Comparison of ENCODE assay signal across 11 cellular contexts in the genomic region with DNA sequence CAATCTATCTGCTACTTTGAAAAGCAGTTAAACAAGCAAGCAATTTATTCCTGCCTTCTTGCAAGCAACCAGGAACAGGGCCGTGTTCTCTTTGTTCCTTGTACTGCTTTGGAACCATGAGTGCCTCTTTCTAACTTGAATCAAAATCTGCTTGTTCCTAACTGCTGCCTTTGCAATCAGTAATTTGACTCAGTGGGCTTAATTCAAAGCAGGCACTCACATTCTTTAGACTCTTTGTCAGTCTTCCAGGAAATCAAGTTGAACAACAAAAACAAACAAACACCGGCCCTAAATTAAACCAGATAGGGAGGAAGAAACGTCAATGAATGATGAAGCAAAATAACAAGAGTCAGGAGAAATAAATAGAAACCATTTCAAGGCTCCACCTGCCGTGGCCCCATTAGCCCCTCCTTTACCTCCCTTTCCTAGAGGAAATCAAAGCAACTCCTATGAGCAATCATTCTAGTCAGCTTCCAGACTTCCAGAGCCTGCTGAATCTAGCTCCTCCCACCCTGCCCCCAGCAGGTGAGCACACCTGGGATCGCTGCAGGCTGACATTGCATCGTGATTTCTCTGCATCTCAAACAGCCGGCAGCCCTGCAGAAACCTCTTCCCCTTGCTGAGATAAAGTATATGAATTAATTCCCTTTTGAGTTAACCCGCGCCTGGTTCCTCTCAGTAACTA.
A peak's percentile ranks its signal among the peaks of the same experiment; 100 is the strongest.
DNase-seq lines count a peak whose midpoint lies in the region; ATAC-seq, FAIRE-seq and TF ChIP-seq lines count a peak whose summit lies in the region.
"Had no signal": no experiment of that assay in that cellular context is flagged by ENCODE, and none has a peak within 500 bp of the region (broad histone marks: within the 10 kb centered on the region; RNA-seq: fewer than 3 reads in every experiment).

No MANE protein-coding gene starts in this region.

- no peaks in the 10 kb centered on the region for H3K79me2 ChIP-seq in GM12878 (ENCODE audit: control insufficient read depth, insufficient read depth, low read length)

- peak overlapping the region; percentile 73 for H3K4me3 Mint-ChIP-seq in type B pancreatic cell
- H3K4me3 Mint-ChIP-seq in activated CD4-positive, alpha-beta T cell treated with anti-CD3 and anti-CD28 coated beads, Interleukin-2, amount 10 ng/mL, durations not matched to agents 24 days and 14 days = no peak overlapping the region
- no peak overlapping the region for H3K4me3 Mint-ChIP-seq in stimulated activated naive CD8-positive, alpha-beta T cell treated with anti-CD3 and anti-CD28 coated beads, Interleukin-15, amount 100 ng/mL, for 72 hours

- H3K9ac ChIP-seq in GM12878 (ENCODE audit: control insufficient read depth, insufficient read depth, low read length) (no peak overlapping the region), kidney (ENCODE audit: low read length in 2 of 2) (no peak overlapping the region)

- TF ChIP-seq EP300 in GM12878 (IDR thresholded peaks at IDR 0.05; ENCODE audit: borderline replicate concordance in 1 of 2, control insufficient read depth in 1 of 2, low read depth in 2 of 2, low read length in 2 of 2) = no peak

- no peak overlapping the region for H3K4me2 ChIP-seq in GM12878 (ENCODE audit: control insufficient read depth, insufficient read depth)

- DNase-seq in NCI-H146 treated with DMSO at 0.1 percent for 48 hours (lab: John Stamatoyannopoulos, UW; ENCODE audit: unreplicated experiment) (peak; percentile 89), GM12878 (ENCODE audit: low read depth, low spot score) (no peak), kidney (peak; percentile 75), type B pancreatic cell (ENCODE audit: extremely low spot score, unreplicated experiment) (no peak)
- no peak for DNase-seq in activated CD4-positive, alpha-beta T cell treated with anti-CD3 and anti-CD28 coated beads, Interleukin-2, amount 10 ng/mL, durations not matched to agents 24 days and 14 days
- DNase-seq in stimulated activated naive CD8-positive, alpha-beta T cell treated with anti-CD3 and anti-CD28 coated beads, Interleukin-15, amount 100 ng/mL, for 72 hours = no peak
- DNase-seq in effector CD8-positive, alpha-beta T cell (lab: John Stamatoyannopoulos, UW) = no peak
- DNase-seq: activated CD4-positive, alpha-beta T cell treated with anti-CD3 and anti-CD28 coated beads for 48 hours; NCI-H524 had no signal

- BruUV-seq in GM12878 (replicated peaks; lab: Mats Ljungman, UMichigan) = no TSS peak

- TF ChIP-seq CTCF in GM12878 (IDR thresholded peaks at IDR 0.05 in 2 of 3, conservative IDR thresholded peaks at IDR 0.05 in 1 of 3; ENCODE audit: control insufficient read depth in 2 of 3, extremely low read depth in 1 of 3, insufficient read depth in 1 of 3, low read depth in 3 of 3, low read length in 3 of 3) (no peak), kidney (IDR thresholded peaks at IDR 0.05; ENCODE audit: borderline replicate concordance, extremely low read depth, insufficient read depth) (no peak), type B pancreatic cell (conservative IDR thresholded peaks at IDR 0.05) (no peak)

- SMC1A ChIA-PET in GM12878 (lab: Charles Lee; ENCODE audit: uncharacterized antibody, unreplicated experiment) = interaction anchor here (0.9 to 1.2 kb wide), 3 partner anchors 8 to 15 kb away, joined by 3 to 5 read pairs (median 3); no protein-coding TSS in a partner anchor

- H3K27ac Mint-ChIP-seq in type B pancreatic cell = peak overlapping the region; percentile 74
- no peak overlapping the region for H3K27ac Mint-ChIP-seq in activated CD4-positive, alpha-beta T cell treated with anti-CD3 and anti-CD28 coated beads, Interleukin-2, amount 10 ng/mL, durations not matched to agents 24 days and 14 days
- H3K27ac Mint-ChIP-seq in stimulated activated naive CD8-positive, alpha-beta T cell treated with anti-CD3 and anti-CD28 coated beads, Interleukin-15, amount 100 ng/mL, for 72 hours = no peak overlapping the region

- RAD21 ChIA-PET in GM12878 (lab: Charles Lee; ENCODE audit: unreplicated experiment) = no interaction called here

- FAIRE-seq in GM12878 (lab: Jason Lieb, UNC) (no peak), kidney (lab: Jason Lieb, UNC) (no peak)

- intact Hi-C loops in GM12878 (cut with micrococcal nuclease; ENCODE audit: unreplicated experiment) (no loop called here), kidney (cut with DNase I) (no loop called here)
- intact Hi-C loops in activated CD4-positive, alpha-beta T cell treated with anti-CD3 and anti-CD28 coated beads, Interleukin-2, amount 10 ng/mL, durations not matched to agents 24 days and 14 days (cut with micrococcal nuclease) = no loop called here

- POLR2A ChIA-PET in GM12878 (lab: Charles Lee) = no interaction called here

- H2AFZ ChIP-seq in GM12878 (ENCODE audit: control insufficient read depth, low read depth, low read length) = peak overlapping the region; percentile 19; the same call in 1 of the 2 replicates

- no peak for ATAC-seq in GM12878
- ATAC-seq in HG02763 (IDR thresholded peaks at IDR 0.05; ENCODE audit: unreplicated experiment) = no peak
- no peak for ATAC-seq in stimulated activated naive CD8-positive, alpha-beta T cell treated with anti-CD3 and anti-CD28 coated beads, Interleukin-15, amount 100 ng/mL, for 72 hours

- no peak for TF ChIP-seq RAD21 in GM12878 (IDR thresholded peaks at IDR 0.05; ENCODE audit: insufficient read depth, low read depth, low read length)

- no peaks in the 10 kb centered on the region for H3K36me3 Mint-ChIP-seq in type B pancreatic cell
- no peaks in the 10 kb centered on the region for H3K36me3 Mint-ChIP-seq in activated CD4-positive, alpha-beta T cell treated with anti-CD3 and anti-CD28 coated beads, Interleukin-2, amount 10 ng/mL, durations not matched to agents 24 days and 14 days (ENCODE audit: low read depth)

- H3K4me3 ChIP-seq in GM12878 (no peak overlapping the region), kidney (ENCODE audit: low read length in 2 of 2) (peak overlapping the region; percentile 18 to 35)
- H3K4me3 ChIP-seq: cardiac muscle cell had no signal

- no peaks in the 10 kb centered on the region for H3K27me3 Mint-ChIP-seq in type B pancreatic cell
- no peaks in the 10 kb centered on the region for H3K27me3 Mint-ChIP-seq in activated CD4-positive, alpha-beta T cell treated with anti-CD3 and anti-CD28 coated beads, Interleukin-2, amount 10 ng/mL, durations not matched to agents 24 days and 14 days
- H3K27me3 Mint-ChIP-seq in stimulated activated naive CD8-positive, alpha-beta T cell treated with anti-CD3 and anti-CD28 coated beads, Interleukin-15, amount 100 ng/mL, for 72 hours = no peaks in the 10 kb centered on the region

- H3K27me3 ChIP-seq in GM12878 (replicated peaks in 1 of 2; ENCODE audit: control insufficient read depth in 2 of 2, insufficient read depth in 2 of 2, low read length in 1 of 2) = no peaks in the 10 kb centered on the region
- H3K27me3 ChIP-seq: cardiac muscle cell had no signal

- CTCF ChIA-PET in GM12878 (lab: Yijun Ruan, JAX) = no interaction called here

- H4K20me1 ChIP-seq in GM12878 (ENCODE audit: control insufficient read depth, insufficient read depth) = no peaks in the 10 kb centered on the region

- H3K4me1 Mint-ChIP-seq in type B pancreatic cell (ENCODE audit: unreplicated experiment) = peaks cover 54% of the 10 kb centered on the region
- H3K4me1 Mint-ChIP-seq in activated CD4-positive, alpha-beta T cell treated with anti-CD3 and anti-CD28 coated beads, Interleukin-2, amount 10 ng/mL, durations not matched to agents 24 days and 14 days = no peaks in the 10 kb centered on the region
- H3K4me1 Mint-ChIP-seq in stimulated activated naive CD8-positive, alpha-beta T cell treated with anti-CD3 and anti-CD28 coated beads, Interleukin-15, amount 100 ng/mL, for 72 hours = no peaks in the 10 kb centered on the region

- H3K27ac ChIP-seq in GM12878 (ENCODE audit: control insufficient read depth, insufficient read depth) = no peak overlapping the region
- H3K27ac ChIP-seq in kidney (ENCODE audit: low read depth in 2 of 2, low read length in 2 of 2) = no peak overlapping the region
- H3K27ac ChIP-seq: cardiac muscle cell had no signal

- no peaks in the 10 kb centered on the region for H3K9me3 Mint-ChIP-seq in type B pancreatic cell
- peaks cover 10% of the 10 kb centered on the region for H3K9me3 Mint-ChIP-seq in activated CD4-positive, alpha-beta T cell treated with anti-CD3 and anti-CD28 coated beads, Interleukin-2, amount 10 ng/mL, durations not matched to agents 24 days and 14 days
- H3K9me3 Mint-ChIP-seq in stimulated activated naive CD8-positive, alpha-beta T cell treated with anti-CD3 and anti-CD28 coated beads, Interleukin-15, amount 100 ng/mL, for 72 hours = peaks cover 0 to 7% of the 10 kb centered on the region in 2 donors

- H3K36me3 ChIP-seq in GM12878 (ENCODE audit: control insufficient read depth in 2 of 2, insufficient read depth in 2 of 2, low read length in 1 of 2) (no peaks in the 10 kb centered on the region), kidney (ENCODE audit: control insufficient read depth in 1 of 2, insufficient read depth in 2 of 2, low read length in 2 of 2) (no peaks in the 10 kb centered on the region)
- H3K36me3 ChIP-seq: cardiac muscle cell had no signal

- no peaks in the 10 kb centered on the region for H3K4me1 ChIP-seq in GM12878 (ENCODE audit: control insufficient read depth, insufficient read depth, low read length)
- peaks cover 0 to 4% of the 10 kb centered on the region in 2 donors for H3K4me1 ChIP-seq in kidney (ENCODE audit: control insufficient read depth in 1 of 2, insufficient read depth in 1 of 2, low read depth in 1 of 2, low read length in 2 of 2)

- TF ChIP-seq POLR2A in GM12878 (IDR thresholded peaks at IDR 0.05; ENCODE audit: low read depth, low read length) = no peak

- no peaks in the 10 kb centered on the region; the same call in 2 of the 3 replicates for H3K9me3 ChIP-seq in GM12878 (replicated peaks; ENCODE audit: control insufficient read depth, insufficient read depth, low read length)
- no peaks in the 10 kb centered on the region for H3K9me3 ChIP-seq in kidney (ENCODE audit: control insufficient read depth in 1 of 2, low read length in 2 of 2)

- 46% methylated on average over 9 of the region's 9 CpGs for WGBS in GM12878 (ENCODE audit: insufficient coverage, insufficient replicate concordance, low lambda C conversion rate, missing lambda C conversion rate)

- in situ Hi-C loops in GM12878 (cut with MboI) = no loop called here

TF ChIP-seq in GM12878, 131 proteins besides CTCF, POLR2A, EP300 and RAD21 (continues in another document):
- TF ChIP-seq HCFC1 (IDR thresholded peaks at IDR 0.05; ENCODE audit: low read length) (no peak), RB1 (IDR thresholded peaks at IDR 0.05; ENCODE audit: borderline replicate concordance) (no peak), SIX5 (IDR thresholded peaks at IDR 0.05; ENCODE audit: low read depth, low read length, severe bottlenecking) (no peak), ZNF24 (IDR thresholded peaks at IDR 0.05) (no peak), ZNF622 (IDR thresholded peaks at IDR 0.05) (no peak), STAT1 (conservative IDR thresholded peaks at IDR 0.05) (no peak), NR2F1 (conservative IDR thresholded peaks at IDR 0.05) (no peak), TARDBP (IDR thresholded peaks at IDR 0.05; ENCODE audit: borderline replicate concordance) (no peak)

Comparison
In these comparisons a context has a peak if more than half of its experiments do, and no peak if none do; other contexts are left out.
1. DNase-seq: peak in NCI-H146 treated with DMSO at 0.1 percent for 48 hours (single experiment) and kidney (single experiment); none in GM12878 (single experiment), type B pancreatic cell (single experiment), activated CD4-positive, alpha-beta T cell treated with anti-CD3 and anti-CD28 coated beads, Interleukin-2, amount 10 ng/mL, durations not matched to agents 24 days and 14 days (single experiment), stimulated activated naive CD8-positive, alpha-beta T cell treated with anti-CD3 and anti-CD28 coated beads, Interleukin-15, amount 100 ng/mL, for 72 hours (0 of 2) and effector CD8-positive, alpha-beta T cell (single experiment).